27 cellular contexts compared by ENCODE assay signal in genomic region chrX:115522955-115523354, GRCh38.
"Had no signal": no experiment of that assay in that cellular context is flagged by ENCODE, and none has a peak within 500 bp of the region (broad histone marks: within the 10 kb centered on the region; RNA-seq: fewer than 3 reads in every experiment).

No MANE protein-coding gene starts in this region.

- DNase-seq: activated CD4-positive, alpha-beta memory T cell treated with anti-CD3 and anti-CD28 coated beads for 36 hours; activated CD4-positive, alpha-beta T cell treated with anti-CD3 and anti-CD28 coated beads for 36 hours; activated CD4-positive, alpha-beta T cell treated with anti-CD3 and anti-CD28 coated beads, Interleukin-2, amount 10 ng/mL, durations not matched to agents 24 days and 14 days; activated CD4-positive, CD25-positive, alpha-beta regulatory T cell; activated CD4-positive, CD25-positive, alpha-beta regulatory T cell treated with anti-CD3 and anti-CD28 coated beads, Interleukin-2, amount 50 U/mL, for 72 hours; activated CD8-positive, alpha-beta memory T cell treated with anti-CD3 and anti-CD28 coated beads, Interleukin-2, amount 10 ng/mL, durations not matched to agents 7 days and 5 days; activated CD8-positive, alpha-beta memory T cell treated with anti-CD3 and anti-CD28 coated beads, Interleukin-2, amount 50 U/mL, for 4 hours; activated CD8-positive, alpha-beta T cell treated with anti-CD3 and anti-CD28 coated beads, Interleukin-2, amount 10 ng/mL, durations not matched to agents 7 days and 5 days; activated effector memory CD4-positive, alpha-beta T cell treated with anti-CD3 and anti-CD28 coated beads, Interleukin-2, amount 50 U/mL, for 16 hours; activated naive CD4-positive, alpha-beta T cell treated with anti-CD3 and anti-CD28 coated beads for 36 hours; activated naive CD8-positive, alpha-beta T cell treated with anti-CD3 and anti-CD28 coated beads for 36 hours; activated naive CD8-positive, alpha-beta T cell treated with anti-CD3 and anti-CD28 coated beads, Interleukin-2, amount 50 U/mL, for 24 hours; activated T-cell treated with anti-CD3 and anti-CD28 coated beads, Interleukin-2, amount 50 U/mL, for 1 hour; activated T-cell treated with anti-CD3 and anti-CD28 coated beads, Interleukin-2, amount 50 U/mL, for 48 hours; adrenal gland; amygdala; aorta; body of pancreas; caudate nucleus; cortex of kidney; effector CD8-positive, alpha-beta T cell; foreskin fibroblast; head of caudate nucleus; hippocampal formation had no signal

- H3K9me3 ChIP-seq: adrenal gland, body of pancreas had no signal

- ATAC-seq: activated CD4-positive, alpha-beta T cell treated with anti-CD3 and anti-CD28 coated beads for 36 hours; activated CD8-positive, alpha-beta memory T cell treated with anti-CD3 and anti-CD28 coated beads, Interleukin-2, amount 10 ng/mL, durations not matched to agents 7 days and 5 days; activated CD8-positive, alpha-beta T cell treated with anti-CD3 and anti-CD28 coated beads, Interleukin-2, amount 10 ng/mL, durations not matched to agents 7 days and 5 days; activated naive CD8-positive, alpha-beta T cell treated with anti-CD3 and anti-CD28 coated beads, Interleukin-2, amount 50 U/mL, for 24 hours; body of pancreas; esophagus mucosa had no signal

- H3K4me1 ChIP-seq: adrenal gland, body of pancreas had no signal

- FAIRE-seq: endometrium, frontal cortex had no signal

- H3K4me3 ChIP-seq: adrenal gland, body of pancreas had no signal

- H3K27ac ChIP-seq: adrenal gland, body of pancreas had no signal
